In genomic region chr13:40665061-40665753, GRCh38 we compare ENCODE assay signal across 8 cellular contexts. TPM values are rescaled to one million over a fixed set of nuclear protein-coding genes. Genes with fewer than 3 reads are reported as not detected.
DNase-seq lines count a peak whose midpoint lies in the region; ATAC-seq, FAIRE-seq and TF ChIP-seq lines count a peak whose summit lies in the region.

No MANE protein-coding gene starts in this region.

- H3K9me3 ChIP-seq in SK-N-SH (no peaks in the 10 kb centered on the region), K562 (replicated peaks; ENCODE audit: control insufficient read depth, insufficient read depth, low read depth, low read length) (no peaks in the 10 kb centered on the region)

- H3K27ac ChIP-seq in SK-N-SH (ENCODE audit: low read depth in 2 of 2, low read length in 1 of 2) (peak overlapping the region in 1 of 2 experiments; percentile 50; a peak in 2 of 4 replicates), K562 (ENCODE audit: extremely low read depth, low read depth, low read length) (no peak overlapping the region), skin epidermis (peak overlapping the region; percentile 70 to 99 (median 96))

- POLR2A ChIA-PET in SK-N-SH (lab: Yijun Ruan, JAX): interaction anchor here (1.2 kb wide), 1 partner anchor 602 kb away, joined by 3 read pairs; no protein-coding TSS in a partner anchor
- POLR2A ChIA-PET in K562 (lab: Yijun Ruan, JAX): no interaction called here

- H3K79me2 ChIP-seq in SK-N-SH (ENCODE audit: insufficient read depth): peaks cover 40% of the 10 kb centered on the region
- no peaks in the 10 kb centered on the region for H3K79me2 ChIP-seq in K562 (ENCODE audit: control insufficient read depth, insufficient read depth, low read length)

- ATAC-seq in HG02588 (IDR thresholded peaks at IDR 0.05; ENCODE audit: unreplicated experiment): peak; percentile 7
- ATAC-seq in K562: peak; percentile 29

- in situ Hi-C loops in K562 (cut with MboI): no loop called here

- peaks cover 5% of the 10 kb centered on the region for H3F3A ChIP-seq in SK-N-SH (replicated peaks; ENCODE audit: insufficient read depth)

- no peaks in the 10 kb centered on the region for H3K9me1 ChIP-seq in K562 (ENCODE audit: control insufficient read depth, insufficient read depth, low read length)

- CTCF ChIA-PET in SK-N-SH (lab: Yijun Ruan, JAX) (interaction anchor here (0.6 to 1.3 kb wide), 3 partner anchors 12 to 596 kb away, joined by 3 to 5 read pairs (median 3); no protein-coding TSS in a partner anchor), K562 (lab: Yijun Ruan, JAX; ENCODE audit: low intra/inter-chr PET ratio) (no interaction called here)

- no TSS peak for BruUV-seq in K562 (replicated peaks; lab: Mats Ljungman, UMichigan)

- H3K9ac ChIP-seq in SK-N-SH (peak overlapping the region; percentile 71), K562 (ENCODE audit: insufficient read depth in 1 of 2, low read depth in 2 of 2, low read length in 2 of 2) (peak overlapping the region in 1 of 2 experiments; percentile 84; a peak in 3 of 4 replicates)

- H3K27me3 ChIP-seq in SK-N-SH (ENCODE audit: insufficient read depth) (no peaks in the 10 kb centered on the region), K562 (ENCODE audit: control insufficient read depth in 2 of 2, insufficient read depth in 2 of 2, low read length in 2 of 2) (peaks cover 0 to 12% of the 10 kb centered on the region in 2 experiments; a peak in 3 of 5 replicates)

- TF ChIP-seq POLR2A in K562 (conservative IDR thresholded peaks at IDR 0.05): no peak

- H3K4me1 ChIP-seq in SK-N-SH (ENCODE audit: control insufficient read depth in 1 of 2, insufficient read depth in 2 of 2, low read depth in 1 of 2, low read length in 1 of 2) (peaks cover 10 to 15% of the 10 kb centered on the region in 2 experiments; a peak in 2 of 4 replicates), K562 (replicated peaks in 1 of 2; ENCODE audit: control insufficient read depth in 2 of 2, insufficient read depth in 2 of 2, low read length in 2 of 2) (peaks cover 5 to 34% of the 10 kb centered on the region in 2 experiments; a peak in 3 of 5 replicates)

- no peaks in the 10 kb centered on the region for H3K9me2 ChIP-seq in SK-N-SH

- WGBS in SK-N-SH (ENCODE audit: low lambda C conversion rate): 0% methylated on average over 25 of the region's 83 CpGs
- 3% methylated on average over 6 of the region's 83 CpGs for WGBS in K562 (ENCODE audit: insufficient coverage, low coverage, missing lambda C conversion rate)

- H3K36me3 ChIP-seq in SK-N-SH (replicated peaks in 1 of 2; ENCODE audit: control insufficient read depth in 1 of 2, insufficient read depth in 2 of 2, low read length in 1 of 2) (no peaks in the 10 kb centered on the region), K562 (ENCODE audit: control insufficient read depth, insufficient read depth, low read length) (no peaks in the 10 kb centered on the region)

- H3K4me3 ChIP-seq in SK-N-SH (ENCODE audit: low read depth in 2 of 2, low read length in 1 of 2) (peak overlapping the region; percentile 71 to 88), K562 (peak overlapping the region; percentile 37), skin epidermis (peak overlapping the region; percentile 51 to 95 (median 86))

- TF ChIP-seq EP300 in SK-N-SH (IDR thresholded peaks at IDR 0.05; ENCODE audit: borderline replicate concordance in 1 of 2, low read depth in 1 of 2, low read length in 1 of 2) (no peak), K562 (IDR thresholded peaks at IDR 0.05; ENCODE audit: low read length) (no peak)

- H4K20me1 ChIP-seq in SK-N-SH (ENCODE audit: insufficient read depth) (no peaks in the 10 kb centered on the region; the same call in 1 of the 2 replicates), K562 (replicated peaks; ENCODE audit: control insufficient read depth, insufficient read depth, low read length) (no peaks in the 10 kb centered on the region)

- H2AFZ ChIP-seq in SK-N-SH (ENCODE audit: low read depth) (peak overlapping the region; percentile 96; the same call in 1 of the 2 replicates), K562 (ENCODE audit: low read depth, low read length) (peak overlapping the region; percentile 76)

- H3K4me2 ChIP-seq in SK-N-SH (peak overlapping the region; percentile 92), K562 (ENCODE audit: insufficient read depth, low read length) (peak overlapping the region; percentile 66)

- TF ChIP-seq CTCF in SK-N-SH (IDR thresholded peaks at IDR 0.05) (no peak; the same call in 1 of the 2 replicates), K562 (IDR thresholded peaks at IDR 0.05 in 2 of 3, conservative IDR thresholded peaks at IDR 0.05 in 1 of 3; ENCODE audit: insufficient read depth in 2 of 3, low read depth in 1 of 3, low read length in 3 of 3) (no peak)

- TF ChIP-seq RAD21 in SK-N-SH (IDR thresholded peaks at IDR 0.05; ENCODE audit: low read length) (no peak), K562 (CRISPR knock-in tag; conservative IDR thresholded peaks at IDR 0.05 in 1 of 2, IDR thresholded peaks at IDR 0.05 in 1 of 2) (no peak)

- intact Hi-C loops in K562 (cut with micrococcal nuclease): loop anchor here (5.0 kb wide), 1 partner anchor 112 kb away; no protein-coding TSS in a partner anchor

- no peak for FAIRE-seq in K562 (lab: Jason Lieb, UNC)

- DNase-seq in GM03348 (ENCODE audit: low spot score) (peak; percentile 59), SK-N-SH (peak; percentile 57), K562 (ENCODE audit: extremely low read depth in 1 of 4, low spot score in 3 of 4) (peak; percentile 20 to 47 (median 34)), iPS-NIHi11 (ENCODE audit: low spot score) (peak; percentile 57), NCI-H187 treated with DMSO at 0.1 percent for 48 hours (lab: John Stamatoyannopoulos, UW) (no peak), LoVo (ENCODE audit: low spot score) (no peak)

TF ChIP-seq in SK-N-SH, 30 proteins besides CTCF, POLR2A, EP300 and RAD21 (continues in another document):
- TF ChIP-seq TCF12 (IDR thresholded peaks at IDR 0.05) (no peak), FOXM1 (IDR thresholded peaks at IDR 0.05; ENCODE audit: low read depth) (no peak), JUND (IDR thresholded peaks at IDR 0.05) (no peak), RCOR1 (IDR thresholded peaks at IDR 0.05; ENCODE audit: low read length) (no peak), MAX (IDR thresholded peaks at IDR 0.05; ENCODE audit: low read depth) (0 out of 2 replicates have a peak, but pooled peaks have one; percentile 1), GABPA (IDR thresholded peaks at IDR 0.05; ENCODE audit: low read depth) (no peak), SMC3 (IDR thresholded peaks at IDR 0.05; ENCODE audit: low read depth, low read length) (no peak)

TF ChIP-seq in K562, 482 proteins besides CTCF, POLR2A, EP300 and RAD21 (continues in another document):
- TF ChIP-seq NFIX (CRISPR knock-in tag; IDR thresholded peaks at IDR 0.05; ENCODE audit: low read depth) (no peak), AFF1 (IDR thresholded peaks at IDR 0.05; ENCODE audit: low read depth in 1 of 2, partially characterized antibody in 2 of 2) (no peak)

RNA-seq across cellular contexts. Expression of gene FOXO1, which starts 1.2 kb away (rescaled TPM):
- polyA plus RNA-seq in SK-N-SH (2012; rRNA removed): 1.5 and 1.8 TPM in 2 replicates
- 1.8 and 1.9 TPM in 2 replicates for polyA plus RNA-seq in SK-N-SH (2012; cell fraction: cytosol; rRNA removed)
- polyA plus RNA-seq in SK-N-SH (2012; cell fraction: nucleus; rRNA removed): 2.7 TPM in 2 replicates
- total RNA-seq in K562 (2011; cell fraction: chromatin; rRNA removed; ENCODE audit: low replicate concordance): 1.1 and 2.1 TPM in 2 replicates
- total RNA-seq in K562 (2011; cell fraction: nucleolus; rRNA removed): 1.2 TPM in 2 replicates
- total RNA-seq in K562 (2011; cell fraction: nucleoplasm; rRNA removed): 1.5 and 2.4 TPM in 2 replicates
- 0.18 and 0.33 TPM in 2 replicates for total RNA-seq in K562 (2014; rRNA removed)
- total RNA-seq in K562 (2014; rRNA removed; fragmentation: Illumina TruSeq; extraction: Trizol): 0.25 and 0.41 TPM in 2 replicates
- total RNA-seq in K562 (2015; rRNA removed; fragmentation: Illumina TruSeq; extraction: Trizol): 0.04 and 0.15 TPM in 2 replicates
- 0.67 and 0.73 TPM in 2 replicates for total RNA-seq in K562 (2021)
- 0.53 and 1.2 TPM in 2 replicates for polyA plus RNA-seq in K562 (2011; rRNA removed)
- polyA plus RNA-seq in K562 (2011; cell fraction: cytosol; rRNA removed): 0.51 and 0.83 TPM in 2 replicates
- polyA plus RNA-seq in K562 (2011; cell fraction: nucleus; rRNA removed): 0.58 and 1.2 TPM in 2 replicates
- polyA plus RNA-seq in K562 (2012): 0.18 and 0.20 TPM in 2 replicates
- polyA plus RNA-seq in K562 (2014; fragmentation: Illumina TruSeq; extraction: Trizol): 0.43 and 0.48 TPM in 2 replicates
- under 1 TPM; 0.10 to 0.20 TPM for polyA plus RNA-seq in K562 (2014; fragmentation: Nextera tagmentation; extraction: Ambion mirVana)
- polyA plus RNA-seq in K562 (2014; rRNA removed): 0.13 and 0.36 TPM in 2 replicates
- polyA minus RNA-seq in K562 (2011; rRNA and poly(A)+ RNA removed): 1.1 and 3.7 TPM in 2 replicates
- polyA minus RNA-seq in K562 (2011; cell fraction: cytosol; rRNA and poly(A)+ RNA removed): 1.4 and 1.5 TPM in 2 replicates
- polyA minus RNA-seq in K562 (2011; cell fraction: nucleus; rRNA and poly(A)+ RNA removed): 0.54 and 1.7 TPM in 2 replicates

Comparison
In these comparisons a context has a peak if more than half of its experiments do, and no peak if none do; other contexts are left out.
1. DNase-seq: peak in GM03348 (single experiment), SK-N-SH (single experiment), K562 (4 of 4) and iPS-NIHi11 (single experiment); none in NCI-H187 treated with DMSO at 0.1 percent for 48 hours (single experiment) and LoVo (single experiment).
2. Peak in every context shown above with its lines, with median percentiles within 50 percentile points of each other: H3K4me3 ChIP-seq.